In the genomic region with DNA sequence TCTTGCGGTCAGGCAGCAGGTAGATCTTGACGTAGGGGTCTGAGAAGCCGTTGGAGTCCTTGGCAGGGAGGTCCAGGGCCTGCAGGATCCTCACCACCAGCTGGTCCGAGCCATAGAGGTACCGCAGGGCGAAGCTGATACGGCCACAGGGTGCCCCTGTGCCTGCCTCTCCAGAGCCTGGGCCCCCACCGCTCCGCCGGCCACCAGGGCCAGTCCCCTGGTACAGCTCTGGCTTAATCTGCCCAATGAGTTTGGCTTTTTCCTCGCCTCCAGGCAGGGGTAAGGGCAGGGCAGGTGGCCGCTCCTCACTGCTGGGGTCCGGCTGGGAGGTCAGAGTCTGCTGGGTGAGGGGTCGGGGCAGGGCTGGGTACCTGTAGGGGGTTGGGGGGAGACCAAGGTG, we compare ENCODE assay signal across 1 cellular context.
TF ChIP-seq lines count a peak whose summit lies in the region.

No MANE protein-coding gene starts in this region.

TF ChIP-seq in HepG2, 621 proteins besides CTCF, POLR2A, EP300 and RAD21:
- TF ChIP-seq ZSCAN20 (CRISPR knock-in tag; IDR thresholded peaks at IDR 0.05; ENCODE audit: borderline replicate concordance), result no peak
- TF ChIP-seq MTA3 (CRISPR knock-in tag; IDR thresholded peaks at IDR 0.05), result no peak
- TF ChIP-seq, protein P1, sequence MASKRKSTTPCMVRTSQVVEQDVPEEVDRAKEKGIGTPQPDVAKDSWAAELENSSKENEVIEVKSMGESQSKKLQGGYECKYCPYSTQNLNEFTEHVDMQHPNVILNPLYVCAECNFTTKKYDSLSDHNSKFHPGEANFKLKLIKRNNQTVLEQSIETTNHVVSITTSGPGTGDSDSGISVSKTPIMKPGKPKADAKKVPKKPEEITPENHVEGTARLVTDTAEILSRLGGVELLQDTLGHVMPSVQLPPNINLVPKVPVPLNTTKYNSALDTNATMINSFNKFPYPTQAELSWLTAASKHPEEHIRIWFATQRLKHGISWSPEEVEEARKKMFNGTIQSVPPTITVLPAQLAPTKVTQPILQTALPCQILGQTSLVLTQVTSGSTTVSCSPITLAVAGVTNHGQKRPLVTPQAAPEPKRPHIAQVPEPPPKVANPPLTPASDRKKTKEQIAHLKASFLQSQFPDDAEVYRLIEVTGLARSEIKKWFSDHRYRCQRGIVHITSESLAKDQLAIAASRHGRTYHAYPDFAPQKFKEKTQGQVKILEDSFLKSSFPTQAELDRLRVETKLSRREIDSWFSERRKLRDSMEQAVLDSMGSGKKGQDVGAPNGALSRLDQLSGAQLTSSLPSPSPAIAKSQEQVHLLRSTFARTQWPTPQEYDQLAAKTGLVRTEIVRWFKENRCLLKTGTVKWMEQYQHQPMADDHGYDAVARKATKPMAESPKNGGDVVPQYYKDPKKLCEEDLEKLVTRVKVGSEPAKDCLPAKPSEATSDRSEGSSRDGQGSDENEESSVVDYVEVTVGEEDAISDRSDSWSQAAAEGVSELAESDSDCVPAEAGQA (IDR thresholded peaks at IDR 0.05; ENCODE audit: low read depth), result no peak
- TF ChIP-seq, protein P1 (CRISPR knock-in tag; IDR thresholded peaks at IDR 0.05; ENCODE audit: borderline replicate concordance), result no peak
- TF ChIP-seq CHD4 (IDR thresholded peaks at IDR 0.05; ENCODE audit: borderline replicate concordance, low read length), result no peak
- no peak for TF ChIP-seq BCL6 (CRISPR knock-in tag; IDR thresholded peaks at IDR 0.05)
- TF ChIP-seq, protein P2, sequence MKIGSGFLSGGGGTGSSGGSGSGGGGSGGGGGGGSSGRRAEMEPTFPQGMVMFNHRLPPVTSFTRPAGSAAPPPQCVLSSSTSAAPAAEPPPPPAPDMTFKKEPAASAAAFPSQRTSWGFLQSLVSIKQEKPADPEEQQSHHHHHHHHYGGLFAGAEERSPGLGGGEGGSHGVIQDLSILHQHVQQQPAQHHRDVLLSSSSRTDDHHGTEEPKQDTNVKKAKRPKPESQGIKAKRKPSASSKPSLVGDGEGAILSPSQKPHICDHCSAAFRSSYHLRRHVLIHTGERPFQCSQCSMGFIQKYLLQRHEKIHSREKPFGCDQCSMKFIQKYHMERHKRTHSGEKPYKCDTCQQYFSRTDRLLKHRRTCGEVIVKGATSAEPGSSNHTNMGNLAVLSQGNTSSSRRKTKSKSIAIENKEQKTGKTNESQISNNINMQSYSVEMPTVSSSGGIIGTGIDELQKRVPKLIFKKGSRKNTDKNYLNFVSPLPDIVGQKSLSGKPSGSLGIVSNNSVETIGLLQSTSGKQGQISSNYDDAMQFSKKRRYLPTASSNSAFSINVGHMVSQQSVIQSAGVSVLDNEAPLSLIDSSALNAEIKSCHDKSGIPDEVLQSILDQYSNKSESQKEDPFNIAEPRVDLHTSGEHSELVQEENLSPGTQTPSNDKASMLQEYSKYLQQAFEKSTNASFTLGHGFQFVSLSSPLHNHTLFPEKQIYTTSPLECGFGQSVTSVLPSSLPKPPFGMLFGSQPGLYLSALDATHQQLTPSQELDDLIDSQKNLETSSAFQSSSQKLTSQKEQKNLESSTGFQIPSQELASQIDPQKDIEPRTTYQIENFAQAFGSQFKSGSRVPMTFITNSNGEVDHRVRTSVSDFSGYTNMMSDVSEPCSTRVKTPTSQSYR (CRISPR knock-in tag; IDR thresholded peaks at IDR 0.05; ENCODE audit: borderline replicate concordance), result no peak
- TF ChIP-seq ZBTB7B (CRISPR knock-in tag; IDR thresholded peaks at IDR 0.05), result no peak
- TF ChIP-seq HNF1B (CRISPR knock-in tag; IDR thresholded peaks at IDR 0.05), result no peak
- no peak for TF ChIP-seq ZNF496 (CRISPR knock-in tag; IDR thresholded peaks at IDR 0.05; ENCODE audit: insufficient replicate concordance)
- TF ChIP-seq HNRNPUL1 (IDR thresholded peaks at IDR 0.05; ENCODE audit: low read depth, low read length), result no peak
- TF ChIP-seq, protein P3, sequence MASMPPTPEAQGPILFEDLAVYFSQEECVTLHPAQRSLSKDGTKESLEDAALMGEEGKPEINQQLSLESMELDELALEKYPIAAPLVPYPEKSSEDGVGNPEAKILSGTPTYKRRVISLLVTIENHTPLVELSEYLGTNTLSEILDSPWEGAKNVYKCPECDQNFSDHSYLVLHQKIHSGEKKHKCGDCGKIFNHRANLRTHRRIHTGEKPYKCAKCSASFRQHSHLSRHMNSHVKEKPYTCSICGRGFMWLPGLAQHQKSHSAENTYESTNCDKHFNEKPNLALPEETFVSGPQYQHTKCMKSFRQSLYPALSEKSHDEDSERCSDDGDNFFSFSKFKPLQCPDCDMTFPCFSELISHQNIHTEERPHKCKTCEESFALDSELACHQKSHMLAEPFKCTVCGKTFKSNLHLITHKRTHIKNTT (CRISPR knock-in tag; IDR thresholded peaks at IDR 0.05), result no peak
- TF ChIP-seq ZNF678 (CRISPR knock-in tag; IDR thresholded peaks at IDR 0.05), result no peak
- TF ChIP-seq, protein P4, sequence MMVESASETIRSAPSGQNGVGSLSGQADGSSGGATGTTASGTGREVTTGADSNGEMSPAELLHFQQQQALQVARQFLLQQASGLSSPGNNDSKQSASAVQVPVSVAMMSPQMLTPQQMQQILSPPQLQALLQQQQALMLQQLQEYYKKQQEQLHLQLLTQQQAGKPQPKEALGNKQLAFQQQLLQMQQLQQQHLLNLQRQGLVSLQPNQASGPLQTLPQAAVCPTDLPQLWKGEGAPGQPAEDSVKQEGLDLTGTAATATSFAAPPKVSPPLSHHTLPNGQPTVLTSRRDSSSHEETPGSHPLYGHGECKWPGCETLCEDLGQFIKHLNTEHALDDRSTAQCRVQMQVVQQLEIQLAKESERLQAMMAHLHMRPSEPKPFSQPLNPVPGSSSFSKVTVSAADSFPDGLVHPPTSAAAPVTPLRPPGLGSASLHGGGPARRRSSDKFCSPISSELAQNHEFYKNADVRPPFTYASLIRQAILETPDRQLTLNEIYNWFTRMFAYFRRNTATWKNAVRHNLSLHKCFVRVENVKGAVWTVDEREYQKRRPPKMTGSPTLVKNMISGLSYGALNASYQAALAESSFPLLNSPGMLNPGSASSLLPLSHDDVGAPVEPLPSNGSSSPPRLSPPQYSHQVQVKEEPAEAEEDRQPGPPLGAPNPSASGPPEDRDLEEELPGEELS (CRISPR knock-in tag; IDR thresholded peaks at IDR 0.05), result no peak
- no peak for TF ChIP-seq NFE2L2 (IDR thresholded peaks at IDR 0.05; ENCODE audit: low read length)
- no peak for TF ChIP-seq ELK4 (CRISPR knock-in tag; IDR thresholded peaks at IDR 0.05; ENCODE audit: borderline replicate concordance)
- TF ChIP-seq, protein P5, sequence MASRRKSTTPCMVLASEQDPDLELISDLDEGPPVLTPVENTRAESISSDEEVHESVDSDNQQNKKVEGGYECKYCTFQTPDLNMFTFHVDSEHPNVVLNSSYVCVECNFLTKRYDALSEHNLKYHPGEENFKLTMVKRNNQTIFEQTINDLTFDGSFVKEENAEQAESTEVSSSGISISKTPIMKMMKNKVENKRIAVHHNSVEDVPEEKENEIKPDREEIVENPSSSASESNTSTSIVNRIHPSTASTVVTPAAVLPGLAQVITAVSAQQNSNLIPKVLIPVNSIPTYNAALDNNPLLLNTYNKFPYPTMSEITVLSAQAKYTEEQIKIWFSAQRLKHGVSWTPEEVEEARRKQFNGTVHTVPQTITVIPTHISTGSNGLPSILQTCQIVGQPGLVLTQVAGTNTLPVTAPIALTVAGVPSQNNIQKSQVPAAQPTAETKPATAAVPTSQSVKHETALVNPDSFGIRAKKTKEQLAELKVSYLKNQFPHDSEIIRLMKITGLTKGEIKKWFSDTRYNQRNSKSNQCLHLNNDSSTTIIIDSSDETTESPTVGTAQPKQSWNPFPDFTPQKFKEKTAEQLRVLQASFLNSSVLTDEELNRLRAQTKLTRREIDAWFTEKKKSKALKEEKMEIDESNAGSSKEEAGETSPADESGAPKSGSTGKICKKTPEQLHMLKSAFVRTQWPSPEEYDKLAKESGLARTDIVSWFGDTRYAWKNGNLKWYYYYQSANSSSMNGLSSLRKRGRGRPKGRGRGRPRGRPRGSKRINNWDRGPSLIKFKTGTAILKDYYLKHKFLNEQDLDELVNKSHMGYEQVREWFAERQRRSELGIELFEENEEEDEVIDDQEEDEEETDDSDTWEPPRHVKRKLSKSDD (CRISPR knock-in tag; IDR thresholded peaks at IDR 0.05; ENCODE audit: low read depth), result no peak
- TF ChIP-seq, protein P6, sequence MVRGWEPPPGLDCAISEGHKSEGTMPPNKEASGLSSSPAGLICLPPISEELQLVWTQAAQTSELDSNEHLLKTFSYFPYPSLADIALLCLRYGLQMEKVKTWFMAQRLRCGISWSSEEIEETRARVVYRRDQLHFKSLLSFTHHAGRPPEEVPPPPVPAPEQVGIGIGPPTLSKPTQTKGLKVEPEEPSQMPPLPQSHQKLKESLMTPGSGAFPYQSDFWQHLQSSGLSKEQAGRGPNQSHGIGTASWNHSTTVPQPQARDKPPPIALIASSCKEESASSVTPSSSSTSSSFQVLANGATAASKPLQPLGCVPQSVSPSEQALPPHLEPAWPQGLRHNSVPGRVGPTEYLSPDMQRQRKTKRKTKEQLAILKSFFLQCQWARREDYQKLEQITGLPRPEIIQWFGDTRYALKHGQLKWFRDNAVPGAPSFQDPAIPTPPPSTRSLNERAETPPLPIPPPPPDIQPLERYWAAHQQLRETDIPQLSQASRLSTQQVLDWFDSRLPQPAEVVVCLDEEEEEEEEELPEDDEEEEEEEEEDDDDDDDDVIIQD (CRISPR knock-in tag; IDR thresholded peaks at IDR 0.05; ENCODE audit: low read depth), result no peak
- TF ChIP-seq MIER2 (CRISPR knock-in tag; IDR thresholded peaks at IDR 0.05), result no peak
- TF ChIP-seq HES4 (CRISPR knock-in tag; IDR thresholded peaks at IDR 0.05; ENCODE audit: borderline replicate concordance), result no peak
TF ChIP-seq in HepG2: peak in this region for 0.
